8 cellular contexts compared by ENCODE assay signal in genomic region chr21:45981641-45982255, GRCh38. TPM values are rescaled to one million over a fixed set of nuclear protein-coding genes. Genes with fewer than 3 reads are reported as not detected.
DNase-seq lines count a peak whose midpoint lies in the region; ATAC-seq and TF ChIP-seq lines count a peak whose summit lies in the region.

Gene COL6A1, plus strand, starts transcription at chr21:45981770. Its CDS starts 81 bp downstream, at chr21:45981851.

- no CpG with 5 or more reads among the region's 44 CpGs for WGBS in suprapubic skin

- no peak for ATAC-seq in HG02763 (IDR thresholded peaks at IDR 0.05; ENCODE audit: unreplicated experiment)
- ATAC-seq in HG02678 (IDR thresholded peaks at IDR 0.05; ENCODE audit: unreplicated experiment), result no peak

- no peak for TF ChIP-seq POLR2A in suprapubic skin (IDR thresholded peaks at IDR 0.05)

- H3K9me3 ChIP-seq in endocrine pancreas (ENCODE audit: control insufficient read depth, low read length), result no peaks in the 10 kb centered on the region
- H3K9me3 ChIP-seq in suprapubic skin, result no peaks in the 10 kb centered on the region

- TF ChIP-seq CTCF in AG09309 (IDR thresholded peaks at IDR 0.05; ENCODE audit: control insufficient read depth, insufficient read depth, low read depth, low read length, missing control alignments) (no peak), HFF-Myc (IDR thresholded peaks at IDR 0.05; ENCODE audit: low read depth, low read length, missing control alignments) (no peak), WI38 (IDR thresholded peaks at IDR 0.05; ENCODE audit: low read depth, low read length) (no peak), suprapubic skin (IDR thresholded peaks at IDR 0.05) (no peak)

- H3K4me1 ChIP-seq in endocrine pancreas (ENCODE audit: control insufficient read depth, insufficient read depth, low read length) (peaks cover 8% of the 10 kb centered on the region), suprapubic skin (peaks cover 33% of the 10 kb centered on the region)

- H3K4me3 ChIP-seq in AG09309 (ENCODE audit: control insufficient read depth, low read depth, low read length), result peak within 1 kb of the TSS; percentile 97
- peak within 1 kb of the TSS; percentile 98 for H3K4me3 ChIP-seq in HFF-Myc (replicated peaks; ENCODE audit: low read depth, low read length)
- H3K4me3 ChIP-seq in WI38 (ENCODE audit: low read depth, low read length), result peak within 1 kb of the TSS; percentile 72
- H3K4me3 ChIP-seq in endocrine pancreas (ENCODE audit: control insufficient read depth, insufficient read depth, low read length), result peak within 1 kb of the TSS; percentile 88
- peak within 1 kb of the TSS; percentile 73 for H3K4me3 ChIP-seq in suprapubic skin

- H3K27ac ChIP-seq in suprapubic skin, result peak within 1 kb of the TSS; percentile 76

- H3K27me3 ChIP-seq in endocrine pancreas (ENCODE audit: control insufficient read depth, insufficient read depth, low read length) (no peaks in the 10 kb centered on the region), suprapubic skin (no peaks in the 10 kb centered on the region)

- H3K9ac ChIP-seq in endocrine pancreas (ENCODE audit: control insufficient read depth, insufficient read depth, low read length), result peak within 1 kb of the TSS; percentile 69

- H3K36me3 ChIP-seq in endocrine pancreas (ENCODE audit: control insufficient read depth, insufficient read depth, low read length), result no peaks in the 10 kb centered on the region
- peaks cover 19% of the 10 kb centered on the region for H3K36me3 ChIP-seq in suprapubic skin

- TF ChIP-seq EP300 in suprapubic skin (IDR thresholded peaks at IDR 0.05), result no peak

- DNase-seq in AG09309 (ENCODE audit: low read depth) (no peak), HFF-Myc (ENCODE audit: extremely low read depth, low read depth) (no peak), lung microvascular endothelial cell (ENCODE audit: low read depth in 2 of 2) (peak; percentile 42 to 57), suprapubic skin (ENCODE audit: low spot score in 2 of 2) (peak; percentile 83 to 85)

RNA-seq across cellular contexts. Expression of gene COL6A1, which starts in this region (rescaled TPM):
- total RNA-seq in lung microvascular endothelial cell (4.0 and 6.5 TPM in 2 replicates), suprapubic skin (100 to 1,000 TPM; 105 to 123 (median 109) TPM)

Comparison
In these comparisons a context has a peak if more than half of its experiments do, and no peak if none do; other contexts are left out.
1. RNA of gene COL6A1 (total RNA-seq): 105 to 123 TPM in suprapubic skin; 4.0 to 6.5 TPM in lung microvascular endothelial cell; every median in the first group is over 10 times any median in the second.
2. DNase-seq: peak in lung microvascular endothelial cell (2 of 2) and suprapubic skin (2 of 2); none in AG09309 (single experiment) and HFF-Myc (single experiment).
3. Peak in every context shown above with its lines, with median percentiles within 50 percentile points of each other: H3K4me3 ChIP-seq.